In the genomic region with DNA sequence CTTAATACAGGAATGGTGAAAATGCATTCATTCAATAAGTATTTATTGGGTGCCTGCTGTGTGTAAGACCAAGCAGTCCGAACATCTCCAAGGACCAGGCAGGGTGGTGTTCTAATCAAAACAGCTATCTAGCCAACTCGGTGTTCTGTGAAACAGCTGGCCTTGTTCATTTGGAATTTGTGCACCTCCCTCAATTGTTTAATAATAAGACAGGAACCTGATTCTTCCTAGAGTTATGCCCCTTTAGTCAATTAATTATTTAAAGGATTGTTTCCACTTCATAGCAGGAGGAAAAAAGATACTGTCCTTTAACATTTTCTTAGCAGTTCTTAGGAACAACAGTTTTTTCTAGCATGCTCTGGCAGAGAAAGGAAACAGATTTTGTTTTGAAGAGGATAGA, we compare ENCODE assay signal across 1 cellular context.
TF ChIP-seq lines count a peak whose summit lies in the region.

No MANE protein-coding gene starts in this region.

TF ChIP-seq in GM23338, 12 proteins besides CTCF, POLR2A, EP300 and RAD21 (continued from another document):
- TF ChIP-seq, protein P1, sequence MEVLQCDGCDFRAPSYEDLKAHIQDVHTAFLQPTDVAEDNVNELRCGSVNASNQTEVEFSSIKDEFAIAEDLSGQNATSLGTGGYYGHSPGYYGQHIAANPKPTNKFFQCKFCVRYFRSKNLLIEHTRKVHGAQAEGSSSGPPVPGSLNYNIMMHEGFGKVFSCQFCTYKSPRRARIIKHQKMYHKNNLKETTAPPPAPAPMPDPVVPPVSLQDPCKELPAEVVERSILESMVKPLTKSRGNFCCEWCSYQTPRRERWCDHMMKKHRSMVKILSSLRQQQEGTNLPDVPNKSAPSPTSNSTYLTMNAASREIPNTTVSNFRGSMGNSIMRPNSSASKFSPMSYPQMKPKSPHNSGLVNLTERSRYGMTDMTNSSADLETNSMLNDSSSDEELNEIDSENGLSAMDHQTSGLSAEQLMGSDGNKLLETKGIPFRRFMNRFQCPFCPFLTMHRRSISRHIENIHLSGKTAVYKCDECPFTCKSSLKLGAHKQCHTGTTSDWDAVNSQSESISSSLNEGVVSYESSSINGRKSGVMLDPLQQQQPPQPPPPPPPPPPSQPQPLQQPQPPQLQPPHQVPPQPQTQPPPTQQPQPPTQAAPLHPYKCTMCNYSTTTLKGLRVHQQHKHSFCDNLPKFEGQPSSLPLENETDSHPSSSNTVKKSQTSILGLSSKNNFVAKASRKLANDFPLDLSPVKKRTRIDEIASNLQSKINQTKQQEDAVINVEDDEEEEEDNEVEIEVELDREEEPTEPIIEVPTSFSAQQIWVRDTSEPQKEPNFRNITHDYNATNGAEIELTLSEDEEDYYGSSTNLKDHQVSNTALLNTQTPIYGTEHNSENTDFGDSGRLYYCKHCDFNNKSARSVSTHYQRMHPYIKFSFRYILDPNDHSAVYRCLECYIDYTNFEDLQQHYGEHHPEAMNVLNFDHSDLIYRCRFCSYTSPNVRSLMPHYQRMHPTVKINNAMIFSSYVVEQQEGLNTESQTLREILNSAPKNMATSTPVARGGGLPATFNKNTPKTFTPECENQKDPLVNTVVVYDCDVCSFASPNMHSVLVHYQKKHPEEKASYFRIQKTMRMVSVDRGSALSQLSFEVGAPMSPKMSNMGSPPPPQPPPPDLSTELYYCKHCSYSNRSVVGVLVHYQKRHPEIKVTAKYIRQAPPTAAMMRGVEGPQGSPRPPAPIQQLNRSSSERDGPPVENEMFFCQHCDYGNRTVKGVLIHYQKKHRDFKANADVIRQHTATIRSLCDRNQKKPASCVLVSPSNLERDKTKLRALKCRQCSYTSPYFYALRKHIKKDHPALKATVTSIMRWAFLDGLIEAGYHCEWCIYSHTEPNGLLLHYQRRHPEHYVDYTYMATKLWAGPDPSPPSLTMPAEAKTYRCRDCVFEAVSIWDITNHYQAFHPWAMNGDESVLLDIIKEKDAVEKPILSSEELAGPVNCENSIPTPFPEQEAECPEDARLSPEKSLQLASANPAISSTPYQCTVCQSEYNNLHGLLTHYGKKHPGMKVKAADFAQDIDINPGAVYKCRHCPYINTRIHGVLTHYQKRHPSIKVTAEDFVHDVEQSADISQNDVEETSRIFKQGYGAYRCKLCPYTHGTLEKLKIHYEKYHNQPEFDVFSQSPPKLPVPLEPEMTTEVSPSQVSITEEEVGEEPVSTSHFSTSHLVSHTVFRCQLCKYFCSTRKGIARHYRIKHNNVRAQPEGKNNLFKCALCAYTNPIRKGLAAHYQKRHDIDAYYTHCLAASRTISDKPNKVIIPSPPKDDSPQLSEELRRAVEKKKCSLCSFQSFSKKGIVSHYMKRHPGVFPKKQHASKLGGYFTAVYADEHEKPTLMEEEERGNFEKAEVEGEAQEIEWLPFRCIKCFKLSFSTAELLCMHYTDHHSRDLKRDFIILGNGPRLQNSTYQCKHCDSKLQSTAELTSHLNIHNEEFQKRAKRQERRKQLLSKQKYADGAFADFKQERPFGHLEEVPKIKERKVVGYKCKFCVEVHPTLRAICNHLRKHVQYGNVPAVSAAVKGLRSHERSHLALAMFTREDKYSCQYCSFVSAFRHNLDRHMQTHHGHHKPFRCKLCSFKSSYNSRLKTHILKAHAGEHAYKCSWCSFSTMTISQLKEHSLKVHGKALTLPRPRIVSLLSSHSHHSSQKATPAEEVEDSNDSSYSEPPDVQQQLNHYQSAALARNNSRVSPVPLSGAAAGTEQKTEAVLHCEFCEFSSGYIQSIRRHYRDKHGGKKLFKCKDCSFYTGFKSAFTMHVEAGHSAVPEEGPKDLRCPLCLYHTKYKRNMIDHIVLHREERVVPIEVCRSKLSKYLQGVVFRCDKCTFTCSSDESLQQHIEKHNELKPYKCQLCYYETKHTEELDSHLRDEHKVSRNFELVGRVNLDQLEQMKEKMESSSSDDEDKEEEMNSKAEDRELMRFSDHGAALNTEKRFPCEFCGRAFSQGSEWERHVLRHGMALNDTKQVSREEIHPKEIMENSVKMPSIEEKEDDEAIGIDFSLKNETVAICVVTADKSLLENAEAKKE (CRISPR knock-in tag; IDR thresholded peaks at IDR 0.05), result no peak
- TF ChIP-seq STAT1 (IDR thresholded peaks at IDR 0.05; ENCODE audit: unreplicated experiment), result no peak
